1 cellular context compared by ENCODE assay signal in genomic region chr3:167814441-167814951, GRCh38.
A peak's percentile ranks its signal among the peaks of the same experiment; 100 is the strongest.
TF ChIP-seq lines count a peak whose summit lies in the region.

No MANE protein-coding gene starts in this region.

TF ChIP-seq in HepG2, 621 proteins besides CTCF, POLR2A, EP300 and RAD21 (continued from another document):
- TF ChIP-seq HNF1A (IDR thresholded peaks at IDR 0.05; ENCODE audit: low read depth) (no peak), HNF1A (CRISPR knock-in tag; IDR thresholded peaks at IDR 0.05; ENCODE audit: borderline replicate concordance) (no peak), ZSCAN21 (CRISPR knock-in tag; IDR thresholded peaks at IDR 0.05; ENCODE audit: borderline replicate concordance) (peak; percentile 60; the same call in 1 of the 2 replicates), JDP2 (CRISPR knock-in tag; IDR thresholded peaks at IDR 0.05; ENCODE audit: borderline replicate concordance) (no peak), DDIT3 (CRISPR knock-in tag; IDR thresholded peaks at IDR 0.05) (no peak), SIX4 (CRISPR knock-in tag; IDR thresholded peaks at IDR 0.05) (no peak), ZNF275 (CRISPR knock-in tag; IDR thresholded peaks at IDR 0.05; ENCODE audit: borderline replicate concordance) (no peak), THAP9 (CRISPR knock-in tag; IDR thresholded peaks at IDR 0.05; ENCODE audit: borderline replicate concordance) (no peak), ZNF18 (CRISPR knock-in tag; IDR thresholded peaks at IDR 0.05; ENCODE audit: insufficient replicate concordance) (no peak), ATM (IDR thresholded peaks at IDR 0.05; ENCODE audit: borderline replicate concordance) (no peak), ZNF770 (CRISPR knock-in tag; IDR thresholded peaks at IDR 0.05) (no peak), PBX2 (CRISPR knock-in tag; IDR thresholded peaks at IDR 0.05) (no peak), SNAI1 (CRISPR knock-in tag; IDR thresholded peaks at IDR 0.05; ENCODE audit: borderline replicate concordance) (no peak), ZNF414 (CRISPR knock-in tag; IDR thresholded peaks at IDR 0.05) (no peak), NFKBIZ (CRISPR knock-in tag; IDR thresholded peaks at IDR 0.05) (no peak), SMARCC2 (IDR thresholded peaks at IDR 0.05) (no peak), SOX13 (IDR thresholded peaks at IDR 0.05) (no peak), SOX13 (CRISPR knock-in tag; conservative IDR thresholded peaks at IDR 0.05 in 1 of 2, IDR thresholded peaks at IDR 0.05 in 1 of 2) (peak in 1 of 2 experiments; percentile 50; a peak in 1 of 4 replicates)
